In genomic region chr10:69574571-69574978, GRCh38 we compare ENCODE assay signal across 14 cellular contexts. TPM values are rescaled to one million over a fixed set of nuclear protein-coding genes. Genes with fewer than 3 reads are reported as not detected.
DNase-seq lines count a peak whose midpoint lies in the region; ATAC-seq and TF ChIP-seq lines count a peak whose summit lies in the region.
"Had no signal": no experiment of that assay in that cellular context is flagged by ENCODE, and none has a peak within 500 bp of the region (broad histone marks: within the 10 kb centered on the region; RNA-seq: fewer than 3 reads in every experiment).

No MANE protein-coding gene starts in this region.

- no peak overlapping the region for H2BK120ac ChIP-seq in IMR-90 (ENCODE audit: low read depth, low read length)

- peak overlapping the region; percentile 41 for H2AFZ ChIP-seq in IMR-90 (replicated peaks; ENCODE audit: low read length, poor library complexity)
- H2AFZ ChIP-seq: parathyroid adenoma had no signal

- no peak overlapping the region for H2AK5ac ChIP-seq in IMR-90 (ENCODE audit: low read depth, low read length)

- no peak overlapping the region for H3K23ac ChIP-seq in IMR-90 (ENCODE audit: low read depth, low read length)

- H2BK5ac ChIP-seq in IMR-90 (ENCODE audit: low read depth, low read length, poor library complexity, severe bottlenecking), result no peak overlapping the region

- H3K4me1 ChIP-seq in IMR-90 (ENCODE audit: control insufficient read depth, insufficient read depth, low read length) (no peaks in the 10 kb centered on the region), gastrocnemius medialis (peaks cover 7% of the 10 kb centered on the region in 2 donors)
- H3K4me1 ChIP-seq: parathyroid adenoma had no signal

- no peak overlapping the region for H3K27ac ChIP-seq in IMR-90 (ENCODE audit: insufficient read depth, low read length)
- H3K27ac ChIP-seq in gastrocnemius medialis, result no peak overlapping the region
- H3K27ac ChIP-seq: KMS-11, parathyroid adenoma, stomach had no signal

- H3K56ac ChIP-seq in IMR-90 (ENCODE audit: extremely low read depth, insufficient read depth, low read length), result no peak overlapping the region

- no peak for TF ChIP-seq POLR2A in IMR-90 (IDR thresholded peaks at IDR 0.05; ENCODE audit: low read depth, low read length)
- no peak for TF ChIP-seq POLR2A in gastrocnemius medialis (IDR thresholded peaks at IDR 0.05)

- no peaks in the 10 kb centered on the region for H3K9me1 ChIP-seq in IMR-90 (ENCODE audit: insufficient read depth, low read length)

- H3K27me3 ChIP-seq in IMR-90 (ENCODE audit: control insufficient read depth, insufficient read depth, low read length), result peaks cover 92% of the 10 kb centered on the region
- peaks cover 77 to 97% (median 86%) of the 10 kb centered on the region in 3 donors for H3K27me3 ChIP-seq in gastrocnemius medialis

- CTCF ChIA-PET in IMR-90 (lab: Yijun Ruan, JAX), result no interaction called here

- H3K4me2 ChIP-seq in IMR-90 (ENCODE audit: low read depth, low read length), result no peak overlapping the region
- H3K4me2 ChIP-seq: KMS-11 had no signal

- no peak overlapping the region for H3K4me3 ChIP-seq in IMR-90 (ENCODE audit: insufficient read depth, low read depth, low read length)
- H3K4me3 ChIP-seq in gastrocnemius medialis, result no peak overlapping the region
- H3K4me3 ChIP-seq: stomach had no signal

- no peak overlapping the region for H3K27ac Mint-ChIP-seq in brain
- no peak overlapping the region for H3K27ac Mint-ChIP-seq in natural killer cell treated with Interleukin-12 subunit alpha and Interleukin-12 subunit beta and Interleukin-15 and Interleukin-18, amount 100 ng/mL, for 72 hours
- H3K27ac Mint-ChIP-seq: activated T-helper 1 cell treated with anti-CD3 and anti-CD28 coated beads, Interleukin-12 subunit alpha, Interleukin-12 subunit beta, Interleukin-2, Interleukin-4 antibody, amounts not matched to agents 30 ng/mL and 10 ng/mL and 1 ng/mL, durations not matched to agents 14 hours and 24 hours and 36 hours had no signal

- H2BK15ac ChIP-seq in IMR-90 (ENCODE audit: low read depth, low read length), result no peak overlapping the region

- H3K4me3 Mint-ChIP-seq in brain, result peak overlapping the region; percentile 8 to 82 (median 77)
- H3K4me3 Mint-ChIP-seq in natural killer cell treated with Interleukin-12 subunit alpha and Interleukin-12 subunit beta and Interleukin-15 and Interleukin-18, amount 100 ng/mL, for 72 hours, result peak overlapping the region; percentile 13
- H3K4me3 Mint-ChIP-seq: activated T-helper 1 cell treated with anti-CD3 and anti-CD28 coated beads, Interleukin-12 subunit alpha, Interleukin-12 subunit beta, Interleukin-2, Interleukin-4 antibody, amounts not matched to agents 30 ng/mL and 10 ng/mL and 1 ng/mL, durations not matched to agents 14 hours and 24 hours and 36 hours had no signal

- H3K4me1 Mint-ChIP-seq in brain, result peaks cover 31% of the 10 kb centered on the region
- H3K4me1 Mint-ChIP-seq in natural killer cell treated with Interleukin-12 subunit alpha and Interleukin-12 subunit beta and Interleukin-15 and Interleukin-18, amount 100 ng/mL, for 72 hours (ENCODE audit: low read depth in 2 of 2), result peaks cover 6 to 13% of the 10 kb centered on the region in 2 donors

- DNase-seq in Caki2 (ENCODE audit: low read depth) (peak; percentile 2), IMR-90 (no peak), gastrocnemius medialis (no peak)
- DNase-seq in natural killer cell treated with Interleukin-12 subunit alpha and Interleukin-12 subunit beta and Interleukin-15 and Interleukin-18, amount 100 ng/mL, for 72 hours (ENCODE audit: low spot score), result no peak
- DNase-seq: NCI-H2171 treated with DMSO at 0.1 percent for 48 hours; stimulated activated CD4-positive, alpha-beta T cell treated with anti-CD3 and anti-CD28 coated beads, Interleukin-2, amount 100 ng/mL, for 24 hours; stomach had no signal

- dilution Hi-C loops in IMR-90 (cut with HindIII; ENCODE audit: low sequenced_read_pairs, unreplicated experiment), result no loop called here

- in situ Hi-C loops in Caki2 (cut with HindIII; ENCODE audit: low pct_unique_long_range_greater_than_20kb, low sequenced_read_pairs) (no loop called here), IMR-90 (cut with MboI; ENCODE audit: low sequenced_read_pairs) (no loop called here), gastrocnemius medialis (cut with MboI; ENCODE audit: low sequenced_read_pairs in 4 of 4) (no loop called here)

- no peak overlapping the region for H4K91ac ChIP-seq in IMR-90 (ENCODE audit: insufficient read depth, low read depth, low read length)

- H3K9me3 Mint-ChIP-seq in brain, result peaks cover 0 to 6% (median 0%) of the 10 kb centered on the region in 5 experiments
- H3K9me3 Mint-ChIP-seq in natural killer cell treated with Interleukin-12 subunit alpha and Interleukin-12 subunit beta and Interleukin-15 and Interleukin-18, amount 100 ng/mL, for 72 hours, result no peaks in the 10 kb centered on the region
- H3K9me3 Mint-ChIP-seq: activated T-helper 1 cell treated with anti-CD3 and anti-CD28 coated beads, Interleukin-12 subunit alpha, Interleukin-12 subunit beta, Interleukin-2, Interleukin-4 antibody, amounts not matched to agents 30 ng/mL and 10 ng/mL and 1 ng/mL, durations not matched to agents 14 hours and 24 hours and 36 hours had no signal

- no peaks in the 10 kb centered on the region for H3K79me1 ChIP-seq in IMR-90 (ENCODE audit: low read depth in 1 of 2, low read length in 2 of 2)

- H3K14ac ChIP-seq in IMR-90 (replicated peaks; ENCODE audit: low read depth, low read length), result no peak overlapping the region

- H4K8ac ChIP-seq in IMR-90 (ENCODE audit: low read depth in 2 of 2, low read length in 2 of 2), result no peak overlapping the region

- no peak overlapping the region for H3K9ac ChIP-seq in IMR-90 (ENCODE audit: low read depth, low read length)
- H3K9ac ChIP-seq: KMS-11, parathyroid adenoma had no signal

- no peak overlapping the region for H3K18ac ChIP-seq in IMR-90 (ENCODE audit: low read depth, low read length)

- no peaks in the 10 kb centered on the region for H3K9me3 ChIP-seq in IMR-90 (ENCODE audit: control insufficient read depth, insufficient read depth, low read length)
- no peaks in the 10 kb centered on the region for H3K9me3 ChIP-seq in gastrocnemius medialis
- H3K9me3 ChIP-seq: stomach had no signal

- 4% methylated on average over 5 of the region's 12 CpGs; no CpG with 5 or more reads in 1 of the 2 experiments for WGBS in IMR-90 (ENCODE audit: extremely low coverage in 2 of 2, insufficient read length in 1 of 2), 2 experiments

- TF ChIP-seq CTCF in IMR-90 (conservative IDR thresholded peaks at IDR 0.05; ENCODE audit: low read depth, low read length), result no peak
- TF ChIP-seq CTCF in brain (conservative IDR thresholded peaks at IDR 0.05), result no peak
- TF ChIP-seq CTCF in gastrocnemius medialis (IDR thresholded peaks at IDR 0.05 in 4 of 5, conservative IDR thresholded peaks at IDR 0.05 in 1 of 5), result no peak

- no peak overlapping the region for H4K5ac ChIP-seq in IMR-90 (ENCODE audit: low read depth, low read length)

- no peak for ATAC-seq in IMR-90 (ENCODE audit: low read depth)
- ATAC-seq in natural killer cell treated with Interleukin-12 subunit alpha and Interleukin-12 subunit beta and Interleukin-15 and Interleukin-18, amount 100 ng/mL, for 72 hours, result no peak
- no peak for ATAC-seq in GM19324 (IDR thresholded peaks at IDR 0.05; ENCODE audit: low FRiP score, unreplicated experiment)
- ATAC-seq in gastrocnemius medialis, result no peak
- ATAC-seq in HG02970 (IDR thresholded peaks at IDR 0.05; ENCODE audit: low FRiP score, unreplicated experiment), result no peak

- no peak overlapping the region for H2BK20ac ChIP-seq in IMR-90 (ENCODE audit: low read depth, low read length)

- intact Hi-C loops in IMR-90 (cut with micrococcal nuclease), result no loop called here
- intact Hi-C loops in gastrocnemius medialis (cut with DNase I; ENCODE audit: low total_unique reads), result no loop called here

- no peak overlapping the region for H2AK9ac ChIP-seq in IMR-90 (replicated peaks; ENCODE audit: low read depth, low read length, poor library complexity)

- H3K4ac ChIP-seq in IMR-90 (ENCODE audit: low read depth, low read length), result no peak overlapping the region

- no peaks in the 10 kb centered on the region; the same call in 1 of the 2 replicates for H4K20me1 ChIP-seq in IMR-90 (ENCODE audit: insufficient read depth, low read length)

- H3K36me3 ChIP-seq in IMR-90 (ENCODE audit: control insufficient read depth, insufficient read depth, low read length), result no peaks in the 10 kb centered on the region
- H3K36me3 ChIP-seq in gastrocnemius medialis, result no peaks in the 10 kb centered on the region
- H3K36me3 ChIP-seq: stomach had no signal

- no peak for TF ChIP-seq RAD21 in IMR-90 (IDR thresholded peaks at IDR 0.05; ENCODE audit: low read length)

- POLR2A ChIA-PET in IMR-90 (lab: Charles Lee; ENCODE audit: unreplicated experiment), result no interaction called here

- no TSS peak for BruUV-seq in IMR-90 (replicated peaks; lab: Mats Ljungman, UMichigan)

- H3K27me3 Mint-ChIP-seq in brain, result peaks cover 98% of the 10 kb centered on the region
- H3K27me3 Mint-ChIP-seq in natural killer cell treated with Interleukin-12 subunit alpha and Interleukin-12 subunit beta and Interleukin-15 and Interleukin-18, amount 100 ng/mL, for 72 hours, result peaks cover 50 to 51% of the 10 kb centered on the region in 2 donors

- no peaks in the 10 kb centered on the region for H3K36me3 Mint-ChIP-seq in brain
- no peaks in the 10 kb centered on the region for H3K36me3 Mint-ChIP-seq in natural killer cell treated with Interleukin-12 subunit alpha and Interleukin-12 subunit beta and Interleukin-15 and Interleukin-18, amount 100 ng/mL, for 72 hours

RNA-seq across cellular contexts. Expression of gene NEUROG3, which starts 1.4 kb away (rescaled TPM):
- not detected in 2 replicates for total RNA-seq in Caki2 (2014; rRNA removed; shearing (Covaris generic); ENCODE audit: low replicate concordance)
- total RNA-seq in IMR-90 (2012; rRNA removed) (not detected in 2 replicates), gastrocnemius medialis (not detected)
- polyA plus RNA-seq in IMR-90 (2012; rRNA removed) (not detected in 2 replicates), brain (ENCODE audit: insufficient read depth, low read depth, low replicate concordance) (not detected)
- not detected in 2 replicates for polyA plus RNA-seq in IMR-90 (2012; cell fraction: cytosol; rRNA removed)
- polyA plus RNA-seq in IMR-90 (2012; cell fraction: nucleus; rRNA removed; ENCODE audit: low replicate concordance), result not detected in 2 replicates
- total RNA-seq in natural killer cell treated with Interleukin-12 subunit alpha and Interleukin-12 subunit beta and Interleukin-15 and Interleukin-18, amount 100 ng/mL, for 72 hours, result not detected
- total RNA-seq: activated T-helper 1 cell treated with anti-CD3 and anti-CD28 coated beads, Interleukin-12 subunit alpha, Interleukin-12 subunit beta, Interleukin-2, Interleukin-4 antibody, amounts not matched to agents 30 ng/mL and 10 ng/mL and 1 ng/mL, durations not matched to agents 14 hours and 24 hours and 36 hours; lower leg skin; stomach had no signal
- polyA plus RNA-seq: stomach had no signal

RNA-seq across cellular contexts. Expression of gene FAM241B, which starts 55.5 kb away (rescaled TPM):
- total RNA-seq in Caki2 (2014; rRNA removed; shearing (Covaris generic); ENCODE audit: low replicate concordance), result 14.2 and 21.6 TPM in 2 replicates
- total RNA-seq in IMR-90 (2012; rRNA removed), result 0.18 and 0.28 TPM in 2 replicates
- 1.2 and 1.4 TPM in 2 replicates for polyA plus RNA-seq in IMR-90 (2012; rRNA removed)
- polyA plus RNA-seq in IMR-90 (2012; cell fraction: cytosol; rRNA removed), result 0.79 and 1.4 TPM in 2 replicates
- 0.96 and 1.1 TPM in 2 replicates for polyA plus RNA-seq in IMR-90 (2012; cell fraction: nucleus; rRNA removed; ENCODE audit: low replicate concordance)
- 33.9 TPM for polyA plus RNA-seq in brain (ENCODE audit: insufficient read depth, low read depth, low replicate concordance)
- total RNA-seq in natural killer cell treated with Interleukin-12 subunit alpha and Interleukin-12 subunit beta and Interleukin-15 and Interleukin-18, amount 100 ng/mL, for 72 hours, result 1 to 10 TPM; 1.1 to 3.0 TPM
- total RNA-seq in gastrocnemius medialis, result 1 to 10 TPM in 3 of 4 donors, not detected in 1; 1.1 to 2.6 (median 2.5) TPM
